Comparison of ENCODE assay signal across 1 cellular context in genomic region chr1:26729633-26730032, GRCh38.
TF ChIP-seq lines count a peak whose summit lies in the region.

No MANE protein-coding gene starts in this region.

TF ChIP-seq in HepG2, 621 proteins besides CTCF, POLR2A, EP300 and RAD21:
- peak; percentile 29 for TF ChIP-seq AGO2 (optimal IDR thresholded peaks at IDR 0.05; ENCODE audit: low read depth, low read length)
- no peak for TF ChIP-seq MTF1 (CRISPR knock-in tag; IDR thresholded peaks at IDR 0.05)
